In genomic region chr20:21430031-21430430, GRCh38 we compare ENCODE assay signal across 16 cellular contexts. TPM values are rescaled to one million over a fixed set of nuclear protein-coding genes. Genes with fewer than 3 reads are reported as not detected.
A peak's percentile ranks its signal among the peaks of the same experiment; 100 is the strongest.
DNase-seq lines count a peak whose midpoint lies in the region; ATAC-seq and TF ChIP-seq lines count a peak whose summit lies in the region.
"Had no signal": no experiment of that assay in that cellular context is flagged by ENCODE, and none has a peak within 500 bp of the region (broad histone marks: within the 10 kb centered on the region; RNA-seq: fewer than 3 reads in every experiment).

No MANE protein-coding gene starts in this region.

- no peaks in the 10 kb centered on the region for H3K36me3 ChIP-seq in kidney epithelial cell (ENCODE audit: control insufficient read depth, insufficient read depth, low read length)
- H3K36me3 ChIP-seq: BE2C had no signal

- TF ChIP-seq CTCF in kidney epithelial cell (IDR thresholded peaks at IDR 0.05; ENCODE audit: insufficient read depth, low read length, poor library complexity, severe bottlenecking) = no peak
- no peak for TF ChIP-seq CTCF in nephron progenitor cell (IDR thresholded peaks at IDR 0.05)

- CTCF ChIA-PET in activated CD4-positive, alpha-beta T cell treated with anti-CD3 and anti-CD28 coated beads, Interleukin-2, amount 10 ng/mL, durations not matched to agents 7 days and 5 days (lab: Charles Lee) = no interaction called here

- H3K27me3 Mint-ChIP-seq in nephron progenitor cell (ENCODE audit: low read depth, poor library complexity) = peaks cover 21% of the 10 kb centered on the region
- peaks cover 21% of the 10 kb centered on the region for H3K27me3 Mint-ChIP-seq in activated CD4-positive, alpha-beta T cell treated with anti-CD3 and anti-CD28 coated beads, Interleukin-2, amount 10 ng/mL, durations not matched to agents 7 days and 5 days

- peak overlapping the region; percentile 60 for H3K27ac Mint-ChIP-seq in nephron progenitor cell
- H3K27ac Mint-ChIP-seq in activated CD4-positive, alpha-beta T cell treated with anti-CD3 and anti-CD28 coated beads, Interleukin-2, amount 10 ng/mL, durations not matched to agents 7 days and 5 days = no peak overlapping the region
- H3K27ac Mint-ChIP-seq: CD4-positive, alpha-beta memory T cell had no signal

- H3K4me3 ChIP-seq in kidney epithelial cell (ENCODE audit: low read depth, low read length) = no peak overlapping the region

- H3K4me1 Mint-ChIP-seq in nephron progenitor cell = peaks cover 11% of the 10 kb centered on the region
- no peaks in the 10 kb centered on the region for H3K4me1 Mint-ChIP-seq in activated CD4-positive, alpha-beta T cell treated with anti-CD3 and anti-CD28 coated beads, Interleukin-2, amount 10 ng/mL, durations not matched to agents 7 days and 5 days
- H3K4me1 Mint-ChIP-seq: CD4-positive, alpha-beta memory T cell had no signal

- no peaks in the 10 kb centered on the region for H3K36me3 Mint-ChIP-seq in nephron progenitor cell (ENCODE audit: low read depth)
- H3K36me3 Mint-ChIP-seq in activated CD4-positive, alpha-beta T cell treated with anti-CD3 and anti-CD28 coated beads, Interleukin-2, amount 10 ng/mL, durations not matched to agents 7 days and 5 days (ENCODE audit: low read depth) = peaks cover 3% of the 10 kb centered on the region

- POLR2A ChIA-PET in activated CD4-positive, alpha-beta T cell treated with anti-CD3 and anti-CD28 coated beads, Interleukin-2, amount 10 ng/mL, durations not matched to agents 7 days and 5 days (lab: Charles Lee) = no interaction called here

- DNase-seq in Caki2 (ENCODE audit: low read depth) (peak; percentile 59), M059J (ENCODE audit: low read depth) (peak; percentile 32), kidney epithelial cell (ENCODE audit: low read depth) (peak; percentile 34), nephron progenitor cell (peak; percentile 14), HUDEP-2 (lab: John Stamatoyannopoulos, UW; ENCODE audit: unreplicated experiment in 76 of 76) (no peak), Kasumi-1 (lab: John Stamatoyannopoulos, UW) (no peak)
- DNase-seq in activated CD4-positive, alpha-beta T cell treated with anti-CD3 and anti-CD28 coated beads, Interleukin-2, amount 10 ng/mL, durations not matched to agents 7 days and 5 days = no peak
- DNase-seq: BE2C; CD4-positive, alpha-beta memory T cell; DMS153; DMS79 treated with DMSO at 0.1 percent for 48 hours; EL; HCEC 1CT; IMR-90 had no signal

- in situ Hi-C loops in Caki2 (cut with HindIII; ENCODE audit: low pct_unique_long_range_greater_than_20kb, low sequenced_read_pairs) = no loop called here

- no peak for ATAC-seq in HG03457 (IDR thresholded peaks at IDR 0.05; ENCODE audit: unreplicated experiment)

- peaks cover 17% of the 10 kb centered on the region for H3K9me3 Mint-ChIP-seq in nephron progenitor cell
- peaks cover 3% of the 10 kb centered on the region for H3K9me3 Mint-ChIP-seq in activated CD4-positive, alpha-beta T cell treated with anti-CD3 and anti-CD28 coated beads, Interleukin-2, amount 10 ng/mL, durations not matched to agents 7 days and 5 days

- no peaks in the 10 kb centered on the region for H3K27me3 ChIP-seq in kidney epithelial cell (ENCODE audit: control insufficient read depth, insufficient read depth, low read length)

- no peak overlapping the region for H3K4me3 Mint-ChIP-seq in nephron progenitor cell
- H3K4me3 Mint-ChIP-seq in activated CD4-positive, alpha-beta T cell treated with anti-CD3 and anti-CD28 coated beads, Interleukin-2, amount 10 ng/mL, durations not matched to agents 7 days and 5 days = no peak overlapping the region
- H3K4me3 Mint-ChIP-seq: CD4-positive, alpha-beta memory T cell had no signal

RNA-seq across cellular contexts. Expression of gene NKX2-4, which starts 32.7 kb away (rescaled TPM):
- not detected in 2 replicates for total RNA-seq in Caki2 (2014; rRNA removed; shearing (Covaris generic); ENCODE audit: low replicate concordance)
- 0.86 and 1.2 TPM in 2 replicates for total RNA-seq in M059J (2014; rRNA removed; shearing (Covaris generic))
- not detected in 2 replicates for total RNA-seq in kidney epithelial cell
- total RNA-seq in activated CD4-positive, alpha-beta T cell treated with anti-CD3 and anti-CD28 coated beads, Interleukin-2, amount 10 ng/mL, durations not matched to agents 7 days and 5 days = not detected
- total RNA-seq: A172; CD4-positive, alpha-beta memory T cell; IMR-90 had no signal

Comparison
In these comparisons a context has a peak if more than half of its experiments do, and no peak if none do; other contexts are left out.
1. DNase-seq: peak in Caki2 (single experiment), M059J (single experiment), kidney epithelial cell (single experiment) and nephron progenitor cell (single experiment); none in activated CD4-positive, alpha-beta T cell treated with anti-CD3 and anti-CD28 coated beads, Interleukin-2, amount 10 ng/mL, durations not matched to agents 7 days and 5 days (single experiment), HUDEP-2 (0 of 76) and Kasumi-1 (0 of 2).